8 cellular contexts compared by ENCODE assay signal in genomic region chr2:139909160-139909559, GRCh38.
"Had no signal": no experiment of that assay in that cellular context is flagged by ENCODE, and none has a peak within 500 bp of the region (broad histone marks: within the 10 kb centered on the region; RNA-seq: fewer than 3 reads in every experiment).

No MANE protein-coding gene starts in this region.

- H3K4me3 ChIP-seq: GM23248, K562 had no signal

- H2AFZ ChIP-seq: GM23248 had no signal

- FAIRE-seq: H1, H54, HTR-8/SVneo, K562 had no signal

- DNase-seq: GM23248, H9, HCEC 1CT, IMR-90 had no signal

- ATAC-seq: K562 had no signal

- H3K27ac ChIP-seq: GM23248 had no signal

- H3K9ac ChIP-seq: GM23248 had no signal
